12 cellular contexts compared by ENCODE assay signal in genomic region chr3:536417-536813, GRCh38.
DNase-seq lines count a peak whose midpoint lies in the region; ATAC-seq and TF ChIP-seq lines count a peak whose summit lies in the region.
"Had no signal": no experiment of that assay in that cellular context is flagged by ENCODE, and none has a peak within 500 bp of the region (broad histone marks: within the 10 kb centered on the region; RNA-seq: fewer than 3 reads in every experiment).

No MANE protein-coding gene starts in this region.

- 64% methylated on average over 6 of the region's 6 CpGs for WGBS in right cardiac atrium

- H3K9me3 ChIP-seq in RWPE2 (ENCODE audit: severe bottlenecking), result no peaks in the 10 kb centered on the region
- no peaks in the 10 kb centered on the region for H3K9me3 ChIP-seq in right cardiac atrium (ENCODE audit: control insufficient read depth, low read length)
- no peaks in the 10 kb centered on the region for H3K9me3 ChIP-seq in skeletal muscle satellite cell (replicated peaks; ENCODE audit: low read length)

- H3K4me2 ChIP-seq in skeletal muscle satellite cell (ENCODE audit: low read length), result no peak overlapping the region

- H3K27me3 ChIP-seq in RWPE2 (ENCODE audit: insufficient read depth, poor library complexity, severe bottlenecking) (no peaks in the 10 kb centered on the region), right cardiac atrium (ENCODE audit: control insufficient read depth, insufficient read depth) (no peaks in the 10 kb centered on the region), skeletal muscle satellite cell (ENCODE audit: control insufficient read depth, insufficient read depth, low read length) (no peaks in the 10 kb centered on the region)

- no peak for TF ChIP-seq CTCF in RWPE2 (IDR thresholded peaks at IDR 0.05; ENCODE audit: poor library complexity, severe bottlenecking)

- CTCF ChIA-PET in activated CD4-positive, alpha-beta memory T cell treated with anti-CD3 and anti-CD28 coated beads, Interleukin-2, amount 10 ng/mL, durations not matched to agents 7 days and 5 days (lab: Charles Lee), result no interaction called here

- H3K4me1 ChIP-seq in RWPE2 (ENCODE audit: insufficient read depth, poor library complexity, severe bottlenecking) (no peaks in the 10 kb centered on the region), right cardiac atrium (ENCODE audit: control insufficient read depth, insufficient read depth, low read length) (no peaks in the 10 kb centered on the region), skeletal muscle satellite cell (ENCODE audit: control insufficient read depth, insufficient read depth, low read length) (no peaks in the 10 kb centered on the region)

- POLR2A ChIA-PET in activated CD4-positive, alpha-beta memory T cell treated with anti-CD3 and anti-CD28 coated beads, Interleukin-2, amount 10 ng/mL, durations not matched to agents 7 days and 5 days (lab: Charles Lee), result no interaction called here

- H3K36me3 Mint-ChIP-seq in activated CD4-positive, alpha-beta memory T cell treated with anti-CD3 and anti-CD28 coated beads, Interleukin-2, amount 10 ng/mL, durations not matched to agents 7 days and 5 days (ENCODE audit: low read depth), result no peaks in the 10 kb centered on the region

- DNase-seq in RWPE2 (ENCODE audit: low spot score) (no peak), right cardiac atrium (no peak), NCI-H1436 treated with DMSO at 0.1 percent for 48 hours (lab: John Stamatoyannopoulos, UW) (no peak), HPDE6-E6E7 (ENCODE audit: extremely low spot score) (no peak), HT-29 (ENCODE audit: low spot score) (no peak)
- DNase-seq in activated CD4-positive, alpha-beta memory T cell treated with anti-CD3 and anti-CD28 coated beads, Interleukin-2, amount 10 ng/mL, durations not matched to agents 7 days and 5 days, result no peak
- DNase-seq: activated gamma-delta T cell treated with Interleukin-2 at 50 U/mL for 16 hours, small intestine had no signal

- no peaks in the 10 kb centered on the region for H3K27me3 Mint-ChIP-seq in activated CD4-positive, alpha-beta memory T cell treated with anti-CD3 and anti-CD28 coated beads, Interleukin-2, amount 10 ng/mL, durations not matched to agents 7 days and 5 days
- H3K27me3 Mint-ChIP-seq: stimulated activated naive CD8-positive, alpha-beta T cell treated with anti-CD3 and anti-CD28 coated beads, Interleukin-15, Interleukin-2, amounts not matched to agents 100 ng/mL and 50 ng/mL, for 24 hours had no signal

- peak; percentile 15 for ATAC-seq in GM18867 (IDR thresholded peaks at IDR 0.05; ENCODE audit: unreplicated experiment)
- peak; percentile 42 for ATAC-seq in RWPE2 (ENCODE audit: low read depth)
- ATAC-seq in right cardiac atrium, result no peak

- peak overlapping the region; percentile 3 for H3K27ac ChIP-seq in RWPE2 (ENCODE audit: poor library complexity, severe bottlenecking)
- no peak overlapping the region for H3K27ac ChIP-seq in right cardiac atrium (ENCODE audit: low read length)
- H3K27ac ChIP-seq: VCaP had no signal

- H3K9ac ChIP-seq in skeletal muscle satellite cell (ENCODE audit: low read depth, low read length), result peak overlapping the region; percentile 47

- H3K36me3 ChIP-seq in RWPE2 (ENCODE audit: low read depth), result no peaks in the 10 kb centered on the region
- no peaks in the 10 kb centered on the region for H3K36me3 ChIP-seq in skeletal muscle satellite cell (ENCODE audit: insufficient read depth, low read length)

- no peak overlapping the region for H3K27ac Mint-ChIP-seq in activated CD4-positive, alpha-beta memory T cell treated with anti-CD3 and anti-CD28 coated beads, Interleukin-2, amount 10 ng/mL, durations not matched to agents 7 days and 5 days
- H3K27ac Mint-ChIP-seq: stimulated activated naive CD8-positive, alpha-beta T cell treated with anti-CD3 and anti-CD28 coated beads, Interleukin-15, Interleukin-2, amounts not matched to agents 100 ng/mL and 50 ng/mL, for 24 hours had no signal

- intact Hi-C loops in right cardiac atrium (cut with DNase I), result no loop called here

- no peak overlapping the region for H3K4me3 Mint-ChIP-seq in activated CD4-positive, alpha-beta memory T cell treated with anti-CD3 and anti-CD28 coated beads, Interleukin-2, amount 10 ng/mL, durations not matched to agents 7 days and 5 days
- H3K4me3 Mint-ChIP-seq: stimulated activated naive CD8-positive, alpha-beta T cell treated with anti-CD3 and anti-CD28 coated beads, Interleukin-15, Interleukin-2, amounts not matched to agents 100 ng/mL and 50 ng/mL, for 24 hours had no signal

- H3K9me3 Mint-ChIP-seq in activated CD4-positive, alpha-beta memory T cell treated with anti-CD3 and anti-CD28 coated beads, Interleukin-2, amount 10 ng/mL, durations not matched to agents 7 days and 5 days, result peaks cover 8% of the 10 kb centered on the region

- no peaks in the 10 kb centered on the region for H3K4me1 Mint-ChIP-seq in activated CD4-positive, alpha-beta memory T cell treated with anti-CD3 and anti-CD28 coated beads, Interleukin-2, amount 10 ng/mL, durations not matched to agents 7 days and 5 days

- H3K4me3 ChIP-seq in RWPE2 (ENCODE audit: severe bottlenecking) (peak overlapping the region; percentile 47), right cardiac atrium (ENCODE audit: low read length) (peak overlapping the region; percentile 58), skeletal muscle satellite cell (ENCODE audit: low read length) (peak overlapping the region; percentile 45)

Comparison
In these comparisons a context has a peak if more than half of its experiments do, and no peak if none do; other contexts are left out.
1. ATAC-seq: peak in GM18867 (single experiment) and RWPE2 (single experiment); none in right cardiac atrium (0 of 2).
2. Peak in every context shown above with its lines, with median percentiles within 50 percentile points of each other: H3K4me3 ChIP-seq.